ENCODE assay signal across 8 cellular contexts in genomic region chr9:115204827-115205506, GRCh38.
A peak's percentile ranks its signal among the peaks of the same experiment; 100 is the strongest.
DNase-seq lines count a peak whose midpoint lies in the region; ATAC-seq and TF ChIP-seq lines count a peak whose summit lies in the region.

No MANE protein-coding gene starts in this region.

- no peak overlapping the region for H3K4me3 ChIP-seq in choroid plexus epithelial cell (ENCODE audit: low read depth, low read length)

- peak; percentile 60 for ATAC-seq in GM21360 (IDR thresholded peaks at IDR 0.05; ENCODE audit: unreplicated experiment)
- peak; percentile 54 for ATAC-seq in HG03457 (IDR thresholded peaks at IDR 0.05; ENCODE audit: unreplicated experiment)

- TF ChIP-seq CTCF in choroid plexus epithelial cell (conservative IDR thresholded peaks at IDR 0.05; ENCODE audit: low read depth, low read length), result no peak

- DNase-seq in CD1c-positive myeloid dendritic cell (ENCODE audit: extremely low spot score), result peak; percentile 21
- DNase-seq in choroid plexus epithelial cell (ENCODE audit: low read depth), result peak; percentile 90
- no peak for DNase-seq in UCSD-AML1 (lab: John Stamatoyannopoulos, UW; ENCODE audit: unreplicated experiment)
- no peak for DNase-seq in SHP77 (lab: John Stamatoyannopoulos, UW)
- no peak for DNase-seq in mucosa of gallbladder (ENCODE audit: low spot score)
- no peak for DNase-seq in stimulated activated naive CD4-positive, alpha-beta T cell (lab: John Stamatoyannopoulos, UW)

Comparison
In these comparisons a context has a peak if more than half of its experiments do, and no peak if none do; other contexts are left out.
1. DNase-seq: peak in CD1c-positive myeloid dendritic cell (single experiment) and choroid plexus epithelial cell (single experiment); none in UCSD-AML1 (single experiment), SHP77 (0 of 2), mucosa of gallbladder (single experiment) and stimulated activated naive CD4-positive, alpha-beta T cell (0 of 6).